Comparison of ENCODE assay signal across 29 cellular contexts in genomic region chr1:218625393-218625792, GRCh38.
"Had no signal": no experiment of that assay in that cellular context is flagged by ENCODE, and none has a peak within 500 bp of the region (broad histone marks: within the 10 kb centered on the region; RNA-seq: fewer than 3 reads in every experiment).

No MANE protein-coding gene starts in this region.

- H3K4me3 ChIP-seq: left lung, lower lobe of right lung, neural progenitor cell, ovary, prostate gland, sigmoid colon, spleen, suprapubic skin, thoracic aorta, tibial artery, upper lobe of right lung had no signal

- H3K27me3 ChIP-seq: left lung, neural progenitor cell, neutrophil, ovary, sigmoid colon, spleen, suprapubic skin, tibial artery, upper lobe of right lung had no signal

- H3K27ac ChIP-seq: left lung, lower lobe of right lung, neural progenitor cell, neutrophil, ovary, prostate gland, sigmoid colon, spleen, suprapubic skin, thoracic aorta, tibial artery, upper lobe of right lung had no signal

- H3K4me2 ChIP-seq: neural progenitor cell had no signal

- ATAC-seq: left colon; left lung; lower lobe of right lung; natural killer cell; right cardiac atrium; stimulated activated effector memory CD8-positive, alpha-beta T cell treated with anti-CD3 and anti-CD28 coated beads, Interleukin-12 subunit alpha, Interleukin-12 subunit beta, amount 100 ng/mL, for 72 hours; upper lobe of right lung had no signal

- H3K9ac ChIP-seq: neural progenitor cell had no signal

- H2AFZ ChIP-seq: neural progenitor cell had no signal

- FAIRE-seq: islet of Langerhans, kidney, small intestine, urothelium cell line had no signal

- H3K4me1 ChIP-seq: lower lobe of right lung, neural progenitor cell, prostate gland, sigmoid colon, spleen, suprapubic skin, upper lobe of right lung had no signal

- H3K36me3 ChIP-seq: left lung, lower lobe of right lung, neural progenitor cell, neutrophil, ovary, prostate gland, sigmoid colon, spleen, suprapubic skin, thoracic aorta, tibial artery, upper lobe of right lung had no signal

- H3K9me3 ChIP-seq: neutrophil, ovary, prostate gland, upper lobe of right lung had no signal

- DNase-seq: hypothalamus; immature natural killer cell; kidney; left colon; left lung; lower lobe of right lung; mesendoderm; naive B cell; natural killer cell; nephron progenitor cell; ovary; retina; right cardiac atrium; sigmoid colon; small intestine; spleen; stimulated activated CD4-positive, alpha-beta T cell treated with anti-CD3 and anti-CD28 coated beads, Interleukin-4, amount 100 ng/mL, for 24 hours; stimulated activated naive CD4-positive, alpha-beta T cell; tibial artery; trophoblast cell; upper lobe of right lung had no signal
